Comparison of ENCODE assay signal across 25 cellular contexts in genomic region chr3:65716372-65716771, GRCh38.
"Had no signal": no experiment of that assay in that cellular context is flagged by ENCODE, and none has a peak within 500 bp of the region (broad histone marks: within the 10 kb centered on the region; RNA-seq: fewer than 3 reads in every experiment).

No MANE protein-coding gene starts in this region.

- DNase-seq: activated CD4-positive, alpha-beta T cell treated with anti-CD3 and anti-CD28 coated beads for 48 hours; activated CD4-positive, alpha-beta T cell treated with anti-CD3 and anti-CD28 coated beads, Interleukin-2, amount 50 U/mL, for 48 hours; activated CD8-positive, alpha-beta memory T cell treated with anti-CD3 and anti-CD28 coated beads for 24 hours; activated gamma-delta T cell; activated naive CD4-positive, alpha-beta T cell treated with anti-CD3 and anti-CD28 coated beads, Interleukin-2, amount 10 ng/mL, durations not matched to agents 7 days and 5 days; activated naive CD8-positive, alpha-beta T cell treated with anti-CD3 and anti-CD28 coated beads, Interleukin-2, amount 10 ng/mL, durations not matched to agents 7 days and 5 days; cerebellar nuclear complex; colonic mucosa; effector CD8-positive, alpha-beta T cell; immature natural killer cell; kidney; left colon; natural killer cell; right lobe of liver; stimulated activated CD4-positive, alpha-beta T cell treated with anti-CD3 and anti-CD28 coated beads, Interleukin-4, amount 100 ng/mL, for 1 hour; stimulated activated naive CD8-positive, alpha-beta T cell treated with anti-CD3 and anti-CD28 coated beads, Interleukin-15, amount 100 ng/mL, for 72 hours; substantia nigra; uterus had no signal

- H3K4me3 Mint-ChIP-seq: activated naive CD4-positive, alpha-beta T cell treated with anti-CD3 and anti-CD28 coated beads, Interleukin-2, amount 10 ng/mL, durations not matched to agents 7 days and 5 days; activated naive CD8-positive, alpha-beta T cell treated with anti-CD3 and anti-CD28 coated beads, Interleukin-2, amount 10 ng/mL, durations not matched to agents 7 days and 5 days; brain; immature natural killer cell; natural killer cell; stimulated activated naive CD8-positive, alpha-beta T cell treated with anti-CD3 and anti-CD28 coated beads, Interleukin-15, amount 100 ng/mL, for 72 hours; type B pancreatic cell had no signal

- ATAC-seq: activated CD4-positive, CD25-positive, alpha-beta regulatory T cell treated with anti-CD3 and anti-CD28 coated beads, Interleukin-2, amount 50 U/mL, for 24 hours; left colon; natural killer cell; right lobe of liver; stimulated activated naive CD8-positive, alpha-beta T cell treated with anti-CD3 and anti-CD28 coated beads, Interleukin-15, amount 100 ng/mL, for 72 hours had no signal

- H3K4me1 ChIP-seq: colonic mucosa, right lobe of liver, uterus had no signal

- H3K4me3 ChIP-seq: ascending aorta, cardiac muscle cell, colonic mucosa, hepatocyte, right lobe of liver, uterus had no signal

- H3K4me1 Mint-ChIP-seq: activated naive CD4-positive, alpha-beta T cell treated with anti-CD3 and anti-CD28 coated beads, Interleukin-2, amount 10 ng/mL, durations not matched to agents 7 days and 5 days; activated naive CD8-positive, alpha-beta T cell treated with anti-CD3 and anti-CD28 coated beads, Interleukin-2, amount 10 ng/mL, durations not matched to agents 7 days and 5 days; immature natural killer cell; natural killer cell; stimulated activated naive CD8-positive, alpha-beta T cell treated with anti-CD3 and anti-CD28 coated beads, Interleukin-15, amount 100 ng/mL, for 72 hours had no signal

- H3K9me3 ChIP-seq: ascending aorta, colonic mucosa, neutrophil, right lobe of liver, uterus had no signal

- H3K9me3 Mint-ChIP-seq: activated naive CD4-positive, alpha-beta T cell treated with anti-CD3 and anti-CD28 coated beads, Interleukin-2, amount 10 ng/mL, durations not matched to agents 7 days and 5 days; activated naive CD8-positive, alpha-beta T cell treated with anti-CD3 and anti-CD28 coated beads, Interleukin-2, amount 10 ng/mL, durations not matched to agents 7 days and 5 days; stimulated activated naive CD8-positive, alpha-beta T cell treated with anti-CD3 and anti-CD28 coated beads, Interleukin-15, amount 100 ng/mL, for 72 hours; type B pancreatic cell had no signal

- H2AFZ ChIP-seq: hepatocyte had no signal

- H3K4me2 ChIP-seq: hepatocyte had no signal

- H3K27me3 ChIP-seq: ascending aorta, cardiac muscle cell, colonic mucosa, hepatocyte, neutrophil, right lobe of liver, uterus had no signal

- H3K27ac ChIP-seq: ascending aorta, cardiac muscle cell, colonic mucosa, hepatocyte, neutrophil, right lobe of liver, uterus had no signal

- H3K27me3 Mint-ChIP-seq: activated naive CD4-positive, alpha-beta T cell treated with anti-CD3 and anti-CD28 coated beads, Interleukin-2, amount 10 ng/mL, durations not matched to agents 7 days and 5 days; activated naive CD8-positive, alpha-beta T cell treated with anti-CD3 and anti-CD28 coated beads, Interleukin-2, amount 10 ng/mL, durations not matched to agents 7 days and 5 days; brain; stimulated activated naive CD8-positive, alpha-beta T cell treated with anti-CD3 and anti-CD28 coated beads, Interleukin-15, amount 100 ng/mL, for 72 hours; type B pancreatic cell had no signal

- H3K36me3 Mint-ChIP-seq: activated naive CD4-positive, alpha-beta T cell treated with anti-CD3 and anti-CD28 coated beads, Interleukin-2, amount 10 ng/mL, durations not matched to agents 7 days and 5 days; activated naive CD8-positive, alpha-beta T cell treated with anti-CD3 and anti-CD28 coated beads, Interleukin-2, amount 10 ng/mL, durations not matched to agents 7 days and 5 days; brain; immature natural killer cell; natural killer cell had no signal

- H3K36me3 ChIP-seq: ascending aorta, cardiac muscle cell, colonic mucosa, neutrophil, right lobe of liver, uterus had no signal

- H3K27ac Mint-ChIP-seq: activated naive CD4-positive, alpha-beta T cell treated with anti-CD3 and anti-CD28 coated beads, Interleukin-2, amount 10 ng/mL, durations not matched to agents 7 days and 5 days; activated naive CD8-positive, alpha-beta T cell treated with anti-CD3 and anti-CD28 coated beads, Interleukin-2, amount 10 ng/mL, durations not matched to agents 7 days and 5 days; immature natural killer cell; natural killer cell; stimulated activated naive CD8-positive, alpha-beta T cell treated with anti-CD3 and anti-CD28 coated beads, Interleukin-15, amount 100 ng/mL, for 72 hours; type B pancreatic cell had no signal
